22 cellular contexts compared by ENCODE assay signal in the genomic region with DNA sequence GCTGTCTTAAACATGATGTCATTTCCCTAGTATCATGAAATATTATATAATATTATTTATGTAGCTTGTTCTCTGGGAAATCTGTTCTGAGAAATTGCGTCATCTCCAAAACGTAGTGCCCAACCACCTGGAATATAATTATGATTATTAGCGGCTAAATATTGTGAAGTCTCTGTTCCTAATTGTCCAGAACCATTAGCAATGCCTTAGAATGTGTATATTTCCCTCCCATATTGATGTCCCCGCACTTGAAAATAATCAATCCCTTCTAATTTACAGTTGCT. TPM values are rescaled to one million over a fixed set of nuclear protein-coding genes. Genes with fewer than 3 reads are reported as not detected.
"Had no signal": no experiment of that assay in that cellular context is flagged by ENCODE, and none has a peak within 500 bp of the region (broad histone marks: within the 10 kb centered on the region; RNA-seq: fewer than 3 reads in every experiment).

No MANE protein-coding gene starts in this region.

- H3K27me3 ChIP-seq: testis, thyroid gland, tibial nerve, upper lobe of left lung, uterus, vagina had no signal

- H3K4me3 Mint-ChIP-seq: stimulated activated effector memory CD8-positive, alpha-beta T cell treated with anti-CD3 and anti-CD28 coated beads, Interleukin-12 subunit alpha, Interleukin-12 subunit beta, amount 100 ng/mL, for 72 hours; stimulated activated memory B cell treated with anti-CD40 and anti-IgM and Interleukin-4, amounts not matched to agents 10 μg/mL and 1 μg/mL and 100 μg/mL, for 72 hours; stimulated activated naive B cell treated with anti-CD40 and anti-IgM and Interleukin-4, amounts not matched to agents 10 μg/mL and 1 μg/mL and 100 μg/mL, for 72 hours; stimulated activated naive CD8-positive, alpha-beta T cell treated with anti-CD3 and anti-CD28 coated beads, Interleukin-15, amount 100 ng/mL, for 72 hours; stimulated activated naive CD8-positive, alpha-beta T cell treated with anti-CD3 and anti-CD28 coated beads, Interleukin-15, Interleukin-2, amounts not matched to agents 100 ng/mL and 50 ng/mL, for 24 hours; type B pancreatic cell had no signal

- H3K27ac Mint-ChIP-seq: stimulated activated effector memory CD8-positive, alpha-beta T cell treated with anti-CD3 and anti-CD28 coated beads, Interleukin-12 subunit alpha, Interleukin-12 subunit beta, amount 100 ng/mL, for 72 hours; stimulated activated memory B cell treated with anti-CD40 and anti-IgM and Interleukin-4, amounts not matched to agents 10 μg/mL and 1 μg/mL and 100 μg/mL, for 72 hours; stimulated activated naive B cell treated with anti-CD40 and anti-IgM and Interleukin-4, amounts not matched to agents 10 μg/mL and 1 μg/mL and 100 μg/mL, for 72 hours; stimulated activated naive CD8-positive, alpha-beta T cell treated with anti-CD3 and anti-CD28 coated beads, Interleukin-15, Interleukin-2, amounts not matched to agents 100 ng/mL and 50 ng/mL, for 24 hours; type B pancreatic cell had no signal

- H3K4me1 Mint-ChIP-seq: stimulated activated effector memory CD8-positive, alpha-beta T cell treated with anti-CD3 and anti-CD28 coated beads, Interleukin-12 subunit alpha, Interleukin-12 subunit beta, amount 100 ng/mL, for 72 hours; stimulated activated memory B cell treated with anti-CD40 and anti-IgM and Interleukin-4, amounts not matched to agents 10 μg/mL and 1 μg/mL and 100 μg/mL, for 72 hours; stimulated activated naive CD8-positive, alpha-beta T cell treated with anti-CD3 and anti-CD28 coated beads, Interleukin-15, amount 100 ng/mL, for 72 hours had no signal

- H3K9me3 ChIP-seq: stomach, suprapubic skin, testis, thoracic aorta, thyroid gland, tibial artery, tibial nerve, transverse colon, upper lobe of left lung, upper lobe of right lung, uterus, vagina had no signal

- H3K36me3 Mint-ChIP-seq: stimulated activated effector memory CD8-positive, alpha-beta T cell treated with anti-CD3 and anti-CD28 coated beads, Interleukin-12 subunit alpha, Interleukin-12 subunit beta, amount 100 ng/mL, for 72 hours; stimulated activated memory B cell treated with anti-CD40 and anti-IgM and Interleukin-4, amounts not matched to agents 10 μg/mL and 1 μg/mL and 100 μg/mL, for 72 hours; stimulated activated naive B cell treated with anti-CD40 and anti-IgM and Interleukin-4, amounts not matched to agents 10 μg/mL and 1 μg/mL and 100 μg/mL, for 72 hours; type B pancreatic cell had no signal

- H3K27ac ChIP-seq: stomach, suprapubic skin, testis, thoracic aorta, tibial artery, tibial nerve, transverse colon, upper lobe of left lung, upper lobe of right lung, uterus, vagina had no signal

- ATAC-seq: stimulated activated effector memory CD8-positive, alpha-beta T cell treated with anti-CD3 and anti-CD28 coated beads, Interleukin-12 subunit alpha, Interleukin-12 subunit beta, amount 100 ng/mL, for 72 hours; stimulated activated memory B cell treated with anti-CD40 and anti-IgM and Interleukin-4, amounts not matched to agents 10 μg/mL and 1 μg/mL and 100 μg/mL, for 72 hours; stimulated activated naive CD8-positive, alpha-beta T cell treated with anti-CD3 and anti-CD28 coated beads, Interleukin-15, amount 100 ng/mL, for 72 hours; stimulated activated naive CD8-positive, alpha-beta T cell treated with anti-CD3 and anti-CD28 coated beads, Interleukin-15, Interleukin-2, amounts not matched to agents 100 U/mL and 50 U/mL, for 24 hours had no signal

- H3K9me3 Mint-ChIP-seq: stimulated activated effector memory CD8-positive, alpha-beta T cell treated with anti-CD3 and anti-CD28 coated beads, Interleukin-12 subunit alpha, Interleukin-12 subunit beta, amount 100 ng/mL, for 72 hours; stimulated activated naive CD8-positive, alpha-beta T cell treated with anti-CD3 and anti-CD28 coated beads, Interleukin-15, amount 100 ng/mL, for 72 hours; stimulated activated naive CD8-positive, alpha-beta T cell treated with anti-CD3 and anti-CD28 coated beads, Interleukin-15, Interleukin-2, amounts not matched to agents 100 ng/mL and 50 ng/mL, for 24 hours; type B pancreatic cell had no signal

- H3K4me1 ChIP-seq: stomach, suprapubic skin, testis, tibial artery, transverse colon, upper lobe of right lung, uterus, vagina had no signal

- H3K36me3 ChIP-seq: stomach, suprapubic skin, thoracic aorta, thyroid gland, tibial artery, tibial nerve, transverse colon, upper lobe of left lung, upper lobe of right lung, uterus, vagina had no signal

- H3K4me3 ChIP-seq: stomach, suprapubic skin, testis, thoracic aorta, thyroid gland, tibial artery, tibial nerve, transverse colon, upper lobe of left lung, upper lobe of right lung, uterus, vagina had no signal

RNA-seq across cellular contexts. Expression of a gene that starts 54.4 kb away (rescaled TPM):
- total RNA-seq: stomach, subcutaneous adipose tissue, suprapubic skin, testis, thoracic aorta, thyroid gland, tibial nerve, transverse colon, upper lobe of left lung, upper lobe of right lung, ureter, uterus, vagina had no signal
- polyA plus RNA-seq: stomach, urinary bladder had no signal
